In the genomic region with DNA sequence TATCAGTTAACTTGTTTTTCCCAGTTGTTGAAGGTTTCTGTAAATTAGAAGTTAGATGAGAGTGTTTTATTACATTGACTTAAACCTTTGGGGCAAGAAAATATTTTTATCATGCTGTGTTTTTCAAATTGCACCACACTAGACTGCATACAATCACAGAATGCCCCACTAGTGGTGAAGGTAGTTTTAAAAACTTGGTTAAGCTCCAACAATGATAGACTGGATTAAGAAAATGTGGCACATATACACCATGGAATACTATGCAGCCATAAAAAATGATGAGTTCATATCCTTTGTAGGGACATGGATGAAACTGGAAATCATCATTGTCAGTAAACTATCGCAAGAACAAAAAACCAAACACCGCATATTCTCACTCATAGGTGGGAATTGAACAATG, we compare ENCODE assay signal across 1 cellular context. TPM values are rescaled to one million over a fixed set of nuclear protein-coding genes. Genes with fewer than 3 reads are reported as not detected.
"Had no signal": no experiment of that assay in that cellular context is flagged by ENCODE, and none has a peak within 500 bp of the region (broad histone marks: within the 10 kb centered on the region; RNA-seq: fewer than 3 reads in every experiment).

No MANE protein-coding gene starts in this region.

RNA-seq across cellular contexts. Expression of a gene that starts 33.3 kb away (rescaled TPM):
- total RNA-seq: H7 had no signal
